Comparison of ENCODE assay signal across 1 cellular context in genomic region chr7:96663871-96664445, GRCh38.
TF ChIP-seq lines count a peak whose summit lies in the region.

No MANE protein-coding gene starts in this region.

TF ChIP-seq in GM23338, 12 proteins besides CTCF, POLR2A, EP300 and RAD21:
- TF ChIP-seq, protein P1, sequence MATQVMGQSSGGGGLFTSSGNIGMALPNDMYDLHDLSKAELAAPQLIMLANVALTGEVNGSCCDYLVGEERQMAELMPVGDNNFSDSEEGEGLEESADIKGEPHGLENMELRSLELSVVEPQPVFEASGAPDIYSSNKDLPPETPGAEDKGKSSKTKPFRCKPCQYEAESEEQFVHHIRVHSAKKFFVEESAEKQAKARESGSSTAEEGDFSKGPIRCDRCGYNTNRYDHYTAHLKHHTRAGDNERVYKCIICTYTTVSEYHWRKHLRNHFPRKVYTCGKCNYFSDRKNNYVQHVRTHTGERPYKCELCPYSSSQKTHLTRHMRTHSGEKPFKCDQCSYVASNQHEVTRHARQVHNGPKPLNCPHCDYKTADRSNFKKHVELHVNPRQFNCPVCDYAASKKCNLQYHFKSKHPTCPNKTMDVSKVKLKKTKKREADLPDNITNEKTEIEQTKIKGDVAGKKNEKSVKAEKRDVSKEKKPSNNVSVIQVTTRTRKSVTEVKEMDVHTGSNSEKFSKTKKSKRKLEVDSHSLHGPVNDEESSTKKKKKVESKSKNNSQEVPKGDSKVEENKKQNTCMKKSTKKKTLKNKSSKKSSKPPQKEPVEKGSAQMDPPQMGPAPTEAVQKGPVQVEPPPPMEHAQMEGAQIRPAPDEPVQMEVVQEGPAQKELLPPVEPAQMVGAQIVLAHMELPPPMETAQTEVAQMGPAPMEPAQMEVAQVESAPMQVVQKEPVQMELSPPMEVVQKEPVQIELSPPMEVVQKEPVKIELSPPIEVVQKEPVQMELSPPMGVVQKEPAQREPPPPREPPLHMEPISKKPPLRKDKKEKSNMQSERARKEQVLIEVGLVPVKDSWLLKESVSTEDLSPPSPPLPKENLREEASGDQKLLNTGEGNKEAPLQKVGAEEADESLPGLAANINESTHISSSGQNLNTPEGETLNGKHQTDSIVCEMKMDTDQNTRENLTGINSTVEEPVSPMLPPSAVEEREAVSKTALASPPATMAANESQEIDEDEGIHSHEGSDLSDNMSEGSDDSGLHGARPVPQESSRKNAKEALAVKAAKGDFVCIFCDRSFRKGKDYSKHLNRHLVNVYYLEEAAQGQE (IDR thresholded peaks at IDR 0.05; ENCODE audit: unreplicated experiment) = no peak
- TF ChIP-seq POLR2AphosphoS5 (IDR thresholded peaks at IDR 0.05; ENCODE audit: low read depth) = no peak
- no peak for TF ChIP-seq EZH2phosphoT487 (IDR thresholded peaks at IDR 0.05; ENCODE audit: unreplicated experiment)
- TF ChIP-seq, protein P2, sequence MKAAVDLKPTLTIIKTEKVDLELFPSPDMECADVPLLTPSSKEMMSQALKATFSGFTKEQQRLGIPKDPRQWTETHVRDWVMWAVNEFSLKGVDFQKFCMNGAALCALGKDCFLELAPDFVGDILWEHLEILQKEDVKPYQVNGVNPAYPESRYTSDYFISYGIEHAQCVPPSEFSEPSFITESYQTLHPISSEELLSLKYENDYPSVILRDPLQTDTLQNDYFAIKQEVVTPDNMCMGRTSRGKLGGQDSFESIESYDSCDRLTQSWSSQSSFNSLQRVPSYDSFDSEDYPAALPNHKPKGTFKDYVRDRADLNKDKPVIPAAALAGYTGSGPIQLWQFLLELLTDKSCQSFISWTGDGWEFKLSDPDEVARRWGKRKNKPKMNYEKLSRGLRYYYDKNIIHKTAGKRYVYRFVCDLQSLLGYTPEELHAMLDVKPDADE (IDR thresholded peaks at IDR 0.05) = no peak
- no peak for TF ChIP-seq JUNB (IDR thresholded peaks at IDR 0.05; ENCODE audit: unreplicated experiment)
- TF ChIP-seq STAT1 (IDR thresholded peaks at IDR 0.05; ENCODE audit: unreplicated experiment) = no peak
- no peak for TF ChIP-seq EZH2 (IDR thresholded peaks at IDR 0.05; ENCODE audit: low read depth, unreplicated experiment)
